1 cellular context compared by ENCODE assay signal in genomic region chr1:24150228-24151174, GRCh38.
TF ChIP-seq lines count a peak whose summit lies in the region.

No MANE protein-coding gene starts in this region.

TF ChIP-seq in HepG2, 621 proteins besides CTCF, POLR2A, EP300 and RAD21 (continued from another document):
- TF ChIP-seq ARID5B (CRISPR knock-in tag; IDR thresholded peaks at IDR 0.05) (peak; percentile 33), ELF3 (CRISPR knock-in tag; IDR thresholded peaks at IDR 0.05) (peak; percentile 56), ZNF737 (CRISPR knock-in tag; IDR thresholded peaks at IDR 0.05; ENCODE audit: borderline replicate concordance) (no peak), ARNTL (CRISPR knock-in tag; IDR thresholded peaks at IDR 0.05) (0 out of 2 replicates have a peak, but pooled peaks have one; percentile 13), GABPA (IDR thresholded peaks at IDR 0.05; ENCODE audit: low read depth, low read length) (no peak), GABPA (CRISPR knock-in tag; IDR thresholded peaks at IDR 0.05; ENCODE audit: low read depth) (peak; percentile 17; the same call in 1 of the 2 replicates), ZNF687 (CRISPR knock-in tag; IDR thresholded peaks at IDR 0.05) (peak; percentile 73), NR0B2 (CRISPR knock-in tag; IDR thresholded peaks at IDR 0.05) (no peak), SMC3 (IDR thresholded peaks at IDR 0.05; ENCODE audit: low read length) (peak; percentile 55), MYPOP (CRISPR knock-in tag; IDR thresholded peaks at IDR 0.05) (no peak), CENPX (CRISPR knock-in tag; IDR thresholded peaks at IDR 0.05) (no peak), PLSCR1 (CRISPR knock-in tag; IDR thresholded peaks at IDR 0.05; ENCODE audit: borderline replicate concordance) (no peak), ZNF451 (CRISPR knock-in tag; IDR thresholded peaks at IDR 0.05) (0 out of 2 replicates have a peak, but pooled peaks have one; percentile 38), ZKSCAN8 (CRISPR knock-in tag; IDR thresholded peaks at IDR 0.05; ENCODE audit: borderline replicate concordance) (0 out of 2 replicates have a peak, but pooled peaks have one; percentile 25), ZFAT (CRISPR knock-in tag; conservative IDR thresholded peaks at IDR 0.05) (no peak), ZFP91 (CRISPR knock-in tag; IDR thresholded peaks at IDR 0.05; ENCODE audit: borderline replicate concordance) (peak; percentile 50; the same call in 1 of the 2 replicates), BORCS8-MEF2B (CRISPR knock-in tag; IDR thresholded peaks at IDR 0.05) (peak; percentile 25; the same call in 1 of the 2 replicates), ZNF713 (CRISPR knock-in tag; IDR thresholded peaks at IDR 0.05) (0 out of 2 replicates have a peak, but pooled peaks have one; percentile 34), ZNF234 (CRISPR knock-in tag; conservative IDR thresholded peaks at IDR 0.05) (no peak), ATAD3A (CRISPR knock-in tag; IDR thresholded peaks at IDR 0.05) (no peak), MAZ (IDR thresholded peaks at IDR 0.05; ENCODE audit: borderline replicate concordance, low read depth, low read length) (no peak), MAZ (CRISPR knock-in tag; IDR thresholded peaks at IDR 0.05; ENCODE audit: low read depth) (0 out of 2 replicates have a peak, but pooled peaks have one; percentile 43), RXRB (CRISPR knock-in tag; IDR thresholded peaks at IDR 0.05; ENCODE audit: borderline replicate concordance) (peak; percentile 49; the same call in 1 of the 2 replicates), KDM3A (CRISPR knock-in tag; IDR thresholded peaks at IDR 0.05; ENCODE audit: low read depth) (no peak), ZNF749 (CRISPR knock-in tag; IDR thresholded peaks at IDR 0.05; ENCODE audit: borderline replicate concordance) (no peak), IKZF1 (IDR thresholded peaks at IDR 0.05) (no peak), HDAC1 (CRISPR knock-in tag; IDR thresholded peaks at IDR 0.05) (0 out of 2 replicates have a peak, but pooled peaks have one; percentile 27), XRCC5 (optimal IDR thresholded peaks at IDR 0.05; ENCODE audit: low read length) (peak; percentile 86), ZBTB26 (CRISPR knock-in tag; IDR thresholded peaks at IDR 0.05; ENCODE audit: borderline replicate concordance) (no peak), MNT (IDR thresholded peaks at IDR 0.05) (no peak), HMGXB4 (CRISPR knock-in tag; IDR thresholded peaks at IDR 0.05; ENCODE audit: borderline replicate concordance in 1 of 2, low read depth in 1 of 2) (peak in 1 of 2 experiments; percentile 74; a peak in 2 of 4 replicates), STAG1 (CRISPR knock-in tag; IDR thresholded peaks at IDR 0.05) (peak; percentile 69)
